In genomic region chr19:48053076-48053475, GRCh38 we compare ENCODE assay signal across 36 cellular contexts. TPM values are rescaled to one million over a fixed set of nuclear protein-coding genes. Genes with fewer than 3 reads are reported as not detected.
"Had no signal": no experiment of that assay in that cellular context is flagged by ENCODE, and none has a peak within 500 bp of the region (broad histone marks: within the 10 kb centered on the region; RNA-seq: fewer than 3 reads in every experiment).

No MANE protein-coding gene starts in this region.

- H3K36me3 ChIP-seq: WERI-Rb-1 had no signal

- DNase-seq: activated B cell treated with CpG ODN at 0.5 μM for 24 hours; activated CD4-positive, alpha-beta memory T cell treated with anti-CD3 and anti-CD28 coated beads for 36 hours; activated CD4-positive, alpha-beta memory T cell treated with anti-CD3 and anti-CD28 coated beads, Interleukin-2, amount 10 ng/mL, durations not matched to agents 7 days and 5 days; activated CD4-positive, alpha-beta T cell treated with anti-CD3 and anti-CD28 coated beads for 1 hour; activated CD4-positive, alpha-beta T cell treated with anti-CD3 and anti-CD28 coated beads for 36 hours; activated CD4-positive, alpha-beta T cell treated with anti-CD3 and anti-CD28 coated beads for 4 hours; activated CD4-positive, alpha-beta T cell treated with anti-CD3 and anti-CD28 coated beads for 48 hours; activated CD4-positive, alpha-beta T cell treated with anti-CD3 and anti-CD28 coated beads, Interleukin-2, amount 10 ng/mL, durations not matched to agents 24 days and 14 days; activated CD4-positive, alpha-beta T cell treated with anti-CD3 and anti-CD28 coated beads, Interleukin-2, amount 10 ng/mL, durations not matched to agents 7 days and 5 days; activated CD4-positive, alpha-beta T cell treated with anti-CD3 and anti-CD28 coated beads, Interleukin-2, amount 50 U/mL, for 1 hour; activated CD4-positive, alpha-beta T cell treated with anti-CD3 and anti-CD28 coated beads, Interleukin-2, amount 50 U/mL, for 4 hours; activated CD4-positive, alpha-beta T cell treated with anti-CD3 and anti-CD28 coated beads, Interleukin-2, amount 50 U/mL, for 48 hours; activated CD4-positive, CD25-positive, alpha-beta regulatory T cell; activated CD4-positive, CD25-positive, alpha-beta regulatory T cell treated with anti-CD3 and anti-CD28 coated beads, Interleukin-2, amount 50 U/mL, for 72 hours; activated CD8-positive, alpha-beta memory T cell treated with anti-CD3 and anti-CD28 coated beads for 24 hours; activated CD8-positive, alpha-beta memory T cell treated with anti-CD3 and anti-CD28 coated beads, Interleukin-2, amount 10 ng/mL, durations not matched to agents 7 days and 5 days; activated CD8-positive, alpha-beta memory T cell treated with anti-CD3 and anti-CD28 coated beads, Interleukin-2, amount 50 U/mL, for 4 hours; activated CD8-positive, alpha-beta memory T cell treated with anti-CD3 and anti-CD28 coated beads, Interleukin-2, amount 50 U/mL, for 48 hours; activated CD8-positive, alpha-beta T cell treated with anti-CD3 and anti-CD28 coated beads for 36 hours; activated CD8-positive, alpha-beta T cell treated with anti-CD3 and anti-CD28 coated beads, Interleukin-2, amount 10 ng/mL, durations not matched to agents 7 days and 5 days; activated T-cell treated with anti-CD3 and anti-CD28 coated beads for 4 hours; activated T-cell treated with anti-CD3 and anti-CD28 coated beads, Interleukin-2, amount 50 U/mL, for 1 hour; T-cell; T-helper 1 cell; T-helper 17 cell; T-helper 2 cell; T-helper 9 cell; T1000; WERI-Rb-1 had no signal

- H3K27ac ChIP-seq: VCaP, WERI-Rb-1 had no signal

- FAIRE-seq: TTC549 had no signal

- ATAC-seq: activated CD4-positive, alpha-beta T cell treated with anti-CD3 and anti-CD28 coated beads for 36 hours; activated CD4-positive, CD25-positive, alpha-beta regulatory T cell treated with anti-CD3 and anti-CD28 coated beads, Interleukin-2, amount 50 U/mL, for 24 hours; activated CD8-positive, alpha-beta memory T cell treated with anti-CD3 and anti-CD28 coated beads, Interleukin-2, amount 10 ng/mL, durations not matched to agents 7 days and 5 days; activated CD8-positive, alpha-beta T cell treated with anti-CD3 and anti-CD28 coated beads for 36 hours; activated CD8-positive, alpha-beta T cell treated with anti-CD3 and anti-CD28 coated beads, Interleukin-2, amount 10 ng/mL, durations not matched to agents 7 days and 5 days; T-cell; T-helper 17 cell; WTC11 had no signal

RNA-seq across cellular contexts. Expression of gene CABP5, which starts 9.2 kb away (rescaled TPM):
- total RNA-seq: activated B cell treated with CpG ODN at 0.5 μM for 24 hours; activated CD4-positive, alpha-beta memory T cell treated with anti-CD3 and anti-CD28 coated beads for 36 hours; activated CD4-positive, alpha-beta memory T cell treated with anti-CD3 and anti-CD28 coated beads, Interleukin-2, amount 10 ng/mL, durations not matched to agents 7 days and 5 days; activated CD4-positive, alpha-beta T cell treated with anti-CD3 and anti-CD28 coated beads for 36 hours; activated CD4-positive, alpha-beta T cell treated with anti-CD3 and anti-CD28 coated beads, Interleukin-2, amount 10 ng/mL, durations not matched to agents 24 days and 14 days; activated CD4-positive, alpha-beta T cell treated with anti-CD3 and anti-CD28 coated beads, Interleukin-2, amount 10 ng/mL, durations not matched to agents 7 days and 5 days; activated CD8-positive, alpha-beta memory T cell treated with anti-CD3 and anti-CD28 coated beads for 36 hours; activated CD8-positive, alpha-beta memory T cell treated with anti-CD3 and anti-CD28 coated beads, Interleukin-2, amount 10 ng/mL, durations not matched to agents 7 days and 5 days; activated CD8-positive, alpha-beta T cell treated with anti-CD3 and anti-CD28 coated beads for 36 hours; activated CD8-positive, alpha-beta T cell treated with anti-CD3 and anti-CD28 coated beads, Interleukin-2, amount 10 ng/mL, durations not matched to agents 7 days and 5 days; T-cell; T-helper 1 cell treated with Interleukin-12 subunit alpha and Interleukin-12 subunit beta and Interleukin-4 antibody, amounts not matched to agents 30 ng/mL and 1 ng/mL, for 36 hours; T-helper 2 cell treated with Interferon-gamma antibody and Interleukin-4, amounts not matched to agents 100 ng/mL and 5 ng/mL, for 36 hours; WTC11 had no signal

RNA-seq across cellular contexts. Expression of gene ELSPBP1, which starts 58.6 kb away (rescaled TPM):
- total RNA-seq: activated B cell treated with CpG ODN at 0.5 μM for 24 hours; activated CD4-positive, alpha-beta memory T cell treated with anti-CD3 and anti-CD28 coated beads for 36 hours; activated CD4-positive, alpha-beta memory T cell treated with anti-CD3 and anti-CD28 coated beads, Interleukin-2, amount 10 ng/mL, durations not matched to agents 7 days and 5 days; activated CD4-positive, alpha-beta T cell treated with anti-CD3 and anti-CD28 coated beads for 36 hours; activated CD4-positive, alpha-beta T cell treated with anti-CD3 and anti-CD28 coated beads, Interleukin-2, amount 10 ng/mL, durations not matched to agents 24 days and 14 days; activated CD4-positive, alpha-beta T cell treated with anti-CD3 and anti-CD28 coated beads, Interleukin-2, amount 10 ng/mL, durations not matched to agents 7 days and 5 days; activated CD8-positive, alpha-beta memory T cell treated with anti-CD3 and anti-CD28 coated beads for 36 hours; activated CD8-positive, alpha-beta memory T cell treated with anti-CD3 and anti-CD28 coated beads, Interleukin-2, amount 10 ng/mL, durations not matched to agents 7 days and 5 days; activated CD8-positive, alpha-beta T cell treated with anti-CD3 and anti-CD28 coated beads for 36 hours; activated CD8-positive, alpha-beta T cell treated with anti-CD3 and anti-CD28 coated beads, Interleukin-2, amount 10 ng/mL, durations not matched to agents 7 days and 5 days; T-cell; T-helper 1 cell treated with Interleukin-12 subunit alpha and Interleukin-12 subunit beta and Interleukin-4 antibody, amounts not matched to agents 30 ng/mL and 1 ng/mL, for 36 hours; T-helper 17 cell; T-helper 2 cell treated with Interferon-gamma antibody and Interleukin-4, amounts not matched to agents 100 ng/mL and 5 ng/mL, for 36 hours; WTC11 had no signal
